Comparison of ENCODE assay signal across 7 cellular contexts in genomic region chr14:91060472-91061308, GRCh38. TPM values are rescaled to one million over a fixed set of nuclear protein-coding genes. Genes with fewer than 3 reads are reported as not detected.
DNase-seq lines count a peak whose midpoint lies in the region; ATAC-seq and TF ChIP-seq lines count a peak whose summit lies in the region.

Gene RPS6KA5, minus strand, starts transcription at chr14:91060641. Its CDS starts 207 bp downstream, at chr14:91060434.

- H3K4me3 ChIP-seq in hepatocyte: peak within 1 kb of the TSS; percentile 85

- no peaks in the 10 kb centered on the region for H3K36me3 ChIP-seq in hepatocyte (replicated peaks; ENCODE audit: insufficient read depth, low read depth)

- H3K9me3 ChIP-seq in hepatocyte (ENCODE audit: low read depth): no peaks in the 10 kb centered on the region

- H4K20me1 ChIP-seq in hepatocyte (ENCODE audit: insufficient read depth, poor library complexity, severe bottlenecking): no peaks in the 10 kb centered on the region

- DNase-seq in NCI-H2081 (lab: John Stamatoyannopoulos, UW) (peak; percentile 100), T1000 (lab: John Stamatoyannopoulos, UW) (peak; percentile 99), astrocyte of the hippocampus (ENCODE audit: low read depth, low spot score) (peak; percentile 100), hepatocyte (ENCODE audit: low spot score) (peak; percentile 100), renal cortical epithelial cell (ENCODE audit: low read depth) (peak; percentile 100)

- peaks cover 7% of the 10 kb centered on the region for H3K4me1 ChIP-seq in hepatocyte (ENCODE audit: insufficient read depth)

- peak within 1 kb of the TSS; percentile 88 for H2AFZ ChIP-seq in hepatocyte

- peak within 1 kb of the TSS; percentile 92 for H3K4me2 ChIP-seq in hepatocyte

- peak within 1 kb of the TSS; percentile 92 for H3K27ac ChIP-seq in hepatocyte

- no peaks in the 10 kb centered on the region for H3K27me3 ChIP-seq in hepatocyte

- peaks cover 23% of the 10 kb centered on the region for H3K79me2 ChIP-seq in hepatocyte

- 2% methylated on average over 55 of the region's 69 CpGs for WGBS in hepatocyte (ENCODE audit: low lambda C conversion rate, missing lambda C conversion rate)

- no peak for TF ChIP-seq CTCF in hepatocyte (IDR thresholded peaks at IDR 0.05; ENCODE audit: poor library complexity)

- ATAC-seq in GM18508 (IDR thresholded peaks at IDR 0.05; ENCODE audit: insufficient read depth, unreplicated experiment) (peak; percentile 89), HG03025 (IDR thresholded peaks at IDR 0.05; ENCODE audit: low FRiP score, unreplicated experiment) (peak; percentile 90)

- H3K9me2 ChIP-seq in hepatocyte (replicated peaks; ENCODE audit: insufficient read depth): no peaks in the 10 kb centered on the region

RNA-seq across cellular contexts. Expression of gene RPS6KA5, which starts in this region (rescaled TPM):
- 6.3 and 6.7 TPM in 2 replicates for total RNA-seq in hepatocyte
- 3.0 and 4.8 TPM in 2 replicates for polyA plus RNA-seq in hepatocyte
- 3.3 TPM in 2 replicates for total RNA-seq in renal cortical epithelial cell

Comparison
In these comparisons a context has a peak if more than half of its experiments do, and no peak if none do; other contexts are left out.
1. Peak in every context shown above with its lines: DNase-seq, ATAC-seq, H3K4me3 ChIP-seq and H3K27ac ChIP-seq.